Comparison of ENCODE assay signal across 1 cellular context in genomic region chr6:168737481-168737880, GRCh38.
TF ChIP-seq lines count a peak whose summit lies in the region.

No MANE protein-coding gene starts in this region.

TF ChIP-seq in HEK293T, 16 proteins besides CTCF, POLR2A, EP300 and RAD21 (continued from another document):
- TF ChIP-seq SUZ12 (IDR thresholded peaks at IDR 0.05) (no peak), SP1 (IDR thresholded peaks at IDR 0.05) (no peak)
